17 cellular contexts compared by ENCODE assay signal in the genomic region with DNA sequence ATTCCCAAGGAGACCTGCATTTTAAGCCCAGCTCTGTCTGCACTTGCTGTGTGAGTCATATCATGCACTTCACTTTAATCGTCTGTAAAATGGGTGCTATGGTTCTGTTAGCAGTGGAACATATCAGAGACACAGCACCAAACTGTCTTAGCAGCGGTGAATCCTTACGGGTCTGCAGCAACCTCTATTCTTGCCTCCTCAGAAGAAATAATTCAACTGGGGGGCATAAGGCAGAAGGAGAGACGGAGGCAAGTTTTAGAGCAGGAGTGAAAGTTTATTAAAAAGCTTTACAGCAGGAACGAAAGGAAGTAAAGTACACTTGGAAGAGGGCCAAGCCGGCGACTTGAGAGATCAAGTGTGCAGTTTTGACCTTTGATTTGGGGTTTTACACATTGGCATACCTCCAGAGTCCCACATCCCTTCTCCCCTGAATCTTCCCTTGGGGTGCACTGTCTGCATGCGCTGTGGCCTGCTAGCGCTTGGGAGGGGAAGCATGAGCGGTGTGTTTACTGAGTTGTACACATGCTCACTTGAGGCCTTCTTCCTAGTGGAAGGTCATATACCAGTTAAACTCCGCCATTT.
DNase-seq lines count a peak whose midpoint lies in the region; ATAC-seq, FAIRE-seq and TF ChIP-seq lines count a peak whose summit lies in the region.
"Had no signal": no experiment of that assay in that cellular context is flagged by ENCODE, and none has a peak within 500 bp of the region (broad histone marks: within the 10 kb centered on the region; RNA-seq: fewer than 3 reads in every experiment).

No MANE protein-coding gene starts in this region.

- no peaks in the 10 kb centered on the region for H3K79me2 ChIP-seq in K562 (ENCODE audit: control insufficient read depth, insufficient read depth, low read length)

- H3K36me3 ChIP-seq in Peyer's patch (no peaks in the 10 kb centered on the region), K562 (ENCODE audit: control insufficient read depth, insufficient read depth, low read length) (no peaks in the 10 kb centered on the region), mucosa of descending colon (ENCODE audit: low read depth) (no peaks in the 10 kb centered on the region), small intestine (ENCODE audit: control insufficient read depth in 2 of 2, insufficient read depth in 2 of 2, low read length in 2 of 2) (no peaks in the 10 kb centered on the region)
- H3K36me3 ChIP-seq: BLaER1 treated with 17β-estradiol and CSF1 and Interleukin-3, amounts not matched to agents 10 nM and 100 nM had no signal

- POLR2A ChIA-PET in K562 (lab: Yijun Ruan, JAX): no interaction called here

- no peak overlapping the region for H3K4me2 ChIP-seq in K562 (ENCODE audit: insufficient read depth, low read length)
- H3K4me2 ChIP-seq: BLaER1 treated with 17β-estradiol and CSF1 and Interleukin-3, amounts not matched to agents 10 nM and 100 nM had no signal

- 5% methylated on average over 11 of the region's 11 CpGs for WGBS in K562 (ENCODE audit: insufficient coverage, low coverage, missing lambda C conversion rate)
- WGBS in small intestine, 3 donors: 39 to 53% (median 39%) methylated on average over 11 of the region's 11 CpGs

- no peak overlapping the region for H3K27ac ChIP-seq in Peyer's patch
- no peak overlapping the region for H3K27ac ChIP-seq in K562 (ENCODE audit: extremely low read depth, low read depth, low read length)
- H3K27ac ChIP-seq in small intestine (ENCODE audit: low read depth in 1 of 2, low read length in 1 of 2): peak overlapping the region; percentile 50 to 60
- H3K27ac ChIP-seq: BLaER1 treated with 17β-estradiol and CSF1 and Interleukin-3, amounts not matched to agents 10 nM and 100 nM; GM23248 had no signal

- BruUV-seq in K562 (replicated peaks; lab: Mats Ljungman, UMichigan): no TSS peak

- no peak overlapping the region for H3K4me3 ChIP-seq in Peyer's patch
- H3K4me3 ChIP-seq in K562: no peak overlapping the region
- H3K4me3 ChIP-seq in mucosa of descending colon: no peak overlapping the region
- H3K4me3 ChIP-seq in small intestine (ENCODE audit: low read depth in 1 of 2, low read length in 2 of 2): peak overlapping the region in 1 of 2 donors; percentile 18
- H3K4me3 ChIP-seq: BLaER1 treated with 17β-estradiol and CSF1 and Interleukin-3, amounts not matched to agents 10 nM and 100 nM; GM23248 had no signal

- no peak for TF ChIP-seq EP300 in K562 (IDR thresholded peaks at IDR 0.05; ENCODE audit: low read length)

- H3K9me3 ChIP-seq in Peyer's patch: no peaks in the 10 kb centered on the region
- no peaks in the 10 kb centered on the region for H3K9me3 ChIP-seq in K562 (replicated peaks; ENCODE audit: control insufficient read depth, insufficient read depth, low read depth, low read length)
- H3K9me3 ChIP-seq in mucosa of descending colon: no peaks in the 10 kb centered on the region
- no peaks in the 10 kb centered on the region for H3K9me3 ChIP-seq in small intestine (ENCODE audit: control insufficient read depth, low read depth)

- H2AFZ ChIP-seq in K562 (ENCODE audit: low read depth, low read length): no peak overlapping the region
- H2AFZ ChIP-seq: GM23248 had no signal

- ATAC-seq in K562 (no peak; the same call in 2 of the 3 replicates), mucosa of descending colon (peak; percentile 44), HG03095 (IDR thresholded peaks at IDR 0.05; ENCODE audit: unreplicated experiment) (no peak), GM21825 (IDR thresholded peaks at IDR 0.05; ENCODE audit: unreplicated experiment) (no peak), HG02763 (IDR thresholded peaks at IDR 0.05; ENCODE audit: unreplicated experiment) (no peak)
- ATAC-seq: CD8-positive, alpha-beta T cell had no signal

- no peaks in the 10 kb centered on the region for H3K27me3 ChIP-seq in Peyer's patch
- peaks cover 11 to 14% of the 10 kb centered on the region in 2 experiments; a peak in 4 of 5 replicates for H3K27me3 ChIP-seq in K562 (ENCODE audit: control insufficient read depth in 2 of 2, insufficient read depth in 2 of 2, low read length in 2 of 2)
- no peaks in the 10 kb centered on the region for H3K27me3 ChIP-seq in small intestine (ENCODE audit: control insufficient read depth in 2 of 2, insufficient read depth in 2 of 2, low read length in 2 of 2)
- H3K27me3 ChIP-seq: BLaER1 treated with 17β-estradiol and CSF1 and Interleukin-3, amounts not matched to agents 10 nM and 100 nM had no signal

- H4K20me1 ChIP-seq in K562 (replicated peaks; ENCODE audit: control insufficient read depth, insufficient read depth, low read length): no peaks in the 10 kb centered on the region; the same call in 1 of the 2 replicates
- H4K20me1 ChIP-seq: BLaER1 treated with 17β-estradiol and CSF1 and Interleukin-3, amounts not matched to agents 10 nM and 100 nM had no signal

- FAIRE-seq in K562 (lab: Jason Lieb, UNC): no peak
- FAIRE-seq in small intestine (lab: Jason Lieb, UNC): no peak
- FAIRE-seq: G401.6, GM12891, GM19239, H54 had no signal

- no peak for TF ChIP-seq RAD21 in K562 (CRISPR knock-in tag; conservative IDR thresholded peaks at IDR 0.05 in 1 of 2, IDR thresholded peaks at IDR 0.05 in 1 of 2)

- DNase-seq in Peyer's patch (peak in 2 of 3 donors; percentile 53), K562 (ENCODE audit: extremely low read depth in 1 of 4, low spot score in 3 of 4) (no peak), mucosa of descending colon (peak in 2 of 3 donors; percentile 48 to 80), small intestine (peak; percentile 74), hepatic stellate cell (ENCODE audit: low spot score) (no peak)
- DNase-seq: Calu3; CD8-positive, alpha-beta T cell; GM23248; HCEC 1CT had no signal

- intact Hi-C loops in K562 (cut with micrococcal nuclease) (no loop called here), mucosa of descending colon (cut with DNase I, micrococcal nuclease) (no loop called here)

- in situ Hi-C loops in K562 (cut with MboI): no loop called here

- no peak for TF ChIP-seq POLR2A in Peyer's patch (IDR thresholded peaks at IDR 0.05)
- TF ChIP-seq POLR2A in K562 (conservative IDR thresholded peaks at IDR 0.05): no peak

- CTCF ChIA-PET in K562 (lab: Yijun Ruan, JAX; ENCODE audit: low intra/inter-chr PET ratio): no interaction called here

- no peaks in the 10 kb centered on the region for H3K9me1 ChIP-seq in K562 (ENCODE audit: control insufficient read depth, insufficient read depth, low read length)

- no peak overlapping the region for H3K9ac ChIP-seq in K562 (ENCODE audit: insufficient read depth in 1 of 2, low read depth in 2 of 2, low read length in 2 of 2)
- H3K9ac ChIP-seq: BLaER1 treated with 17β-estradiol and CSF1 and Interleukin-3, amounts not matched to agents 10 nM and 100 nM; GM23248 had no signal

- H3K4me1 ChIP-seq in Peyer's patch (no peaks in the 10 kb centered on the region), K562 (replicated peaks in 1 of 2; ENCODE audit: control insufficient read depth in 2 of 2, insufficient read depth in 2 of 2, low read length in 2 of 2) (peaks cover 0 to 3% of the 10 kb centered on the region in 2 experiments; a peak in 2 of 5 replicates), mucosa of descending colon (ENCODE audit: low read depth) (peaks cover 10% of the 10 kb centered on the region), small intestine (ENCODE audit: control insufficient read depth in 2 of 2, insufficient read depth in 1 of 2, low read depth in 1 of 2, low read length in 1 of 2) (no peaks in the 10 kb centered on the region)
- H3K4me1 ChIP-seq: BLaER1 treated with 17β-estradiol and CSF1 and Interleukin-3, amounts not matched to agents 10 nM and 100 nM had no signal

- TF ChIP-seq CTCF in Peyer's patch (IDR thresholded peaks at IDR 0.05): no peak
- TF ChIP-seq CTCF in K562 (IDR thresholded peaks at IDR 0.05 in 2 of 3, conservative IDR thresholded peaks at IDR 0.05 in 1 of 3; ENCODE audit: insufficient read depth in 2 of 3, low read depth in 1 of 3, low read length in 3 of 3): no peak
- TF ChIP-seq CTCF in mucosa of descending colon (IDR thresholded peaks at IDR 0.05): no peak

TF ChIP-seq in K562, 482 proteins besides CTCF, POLR2A, EP300 and RAD21 (continues in another document):
- TF ChIP-seq NFIC (IDR thresholded peaks at IDR 0.05) (peak; percentile 47), ZNF174 (CRISPR knock-in tag; IDR thresholded peaks at IDR 0.05) (no peak)
- TF ChIP-seq, protein P1, sequence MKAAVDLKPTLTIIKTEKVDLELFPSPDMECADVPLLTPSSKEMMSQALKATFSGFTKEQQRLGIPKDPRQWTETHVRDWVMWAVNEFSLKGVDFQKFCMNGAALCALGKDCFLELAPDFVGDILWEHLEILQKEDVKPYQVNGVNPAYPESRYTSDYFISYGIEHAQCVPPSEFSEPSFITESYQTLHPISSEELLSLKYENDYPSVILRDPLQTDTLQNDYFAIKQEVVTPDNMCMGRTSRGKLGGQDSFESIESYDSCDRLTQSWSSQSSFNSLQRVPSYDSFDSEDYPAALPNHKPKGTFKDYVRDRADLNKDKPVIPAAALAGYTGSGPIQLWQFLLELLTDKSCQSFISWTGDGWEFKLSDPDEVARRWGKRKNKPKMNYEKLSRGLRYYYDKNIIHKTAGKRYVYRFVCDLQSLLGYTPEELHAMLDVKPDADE (conservative IDR thresholded peaks at IDR 0.05; ENCODE audit: control insufficient read depth, low read depth, low read length): no peak
- TF ChIP-seq, protein P2, sequence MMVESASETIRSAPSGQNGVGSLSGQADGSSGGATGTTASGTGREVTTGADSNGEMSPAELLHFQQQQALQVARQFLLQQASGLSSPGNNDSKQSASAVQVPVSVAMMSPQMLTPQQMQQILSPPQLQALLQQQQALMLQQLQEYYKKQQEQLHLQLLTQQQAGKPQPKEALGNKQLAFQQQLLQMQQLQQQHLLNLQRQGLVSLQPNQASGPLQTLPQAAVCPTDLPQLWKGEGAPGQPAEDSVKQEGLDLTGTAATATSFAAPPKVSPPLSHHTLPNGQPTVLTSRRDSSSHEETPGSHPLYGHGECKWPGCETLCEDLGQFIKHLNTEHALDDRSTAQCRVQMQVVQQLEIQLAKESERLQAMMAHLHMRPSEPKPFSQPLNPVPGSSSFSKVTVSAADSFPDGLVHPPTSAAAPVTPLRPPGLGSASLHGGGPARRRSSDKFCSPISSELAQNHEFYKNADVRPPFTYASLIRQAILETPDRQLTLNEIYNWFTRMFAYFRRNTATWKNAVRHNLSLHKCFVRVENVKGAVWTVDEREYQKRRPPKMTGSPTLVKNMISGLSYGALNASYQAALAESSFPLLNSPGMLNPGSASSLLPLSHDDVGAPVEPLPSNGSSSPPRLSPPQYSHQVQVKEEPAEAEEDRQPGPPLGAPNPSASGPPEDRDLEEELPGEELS (CRISPR knock-in tag; IDR thresholded peaks at IDR 0.05; ENCODE audit: borderline replicate concordance): no peak
- TF ChIP-seq, protein P3, sequence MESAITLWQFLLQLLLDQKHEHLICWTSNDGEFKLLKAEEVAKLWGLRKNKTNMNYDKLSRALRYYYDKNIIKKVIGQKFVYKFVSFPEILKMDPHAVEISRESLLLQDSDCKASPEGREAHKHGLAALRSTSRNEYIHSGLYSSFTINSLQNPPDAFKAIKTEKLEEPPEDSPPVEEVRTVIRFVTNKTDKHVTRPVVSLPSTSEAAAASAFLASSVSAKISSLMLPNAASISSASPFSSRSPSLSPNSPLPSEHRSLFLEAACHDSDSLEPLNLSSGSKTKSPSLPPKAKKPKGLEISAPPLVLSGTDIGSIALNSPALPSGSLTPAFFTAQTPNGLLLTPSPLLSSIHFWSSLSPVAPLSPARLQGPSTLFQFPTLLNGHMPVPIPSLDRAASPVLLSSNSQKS (CRISPR knock-in tag; IDR thresholded peaks at IDR 0.05): no peak

Comparison
In these comparisons a context has a peak if more than half of its experiments do, and no peak if none do; other contexts are left out.
1. DNase-seq: peak in Peyer's patch (2 of 3), mucosa of descending colon (2 of 3) and small intestine (single experiment); none in K562 (0 of 4) and hepatic stellate cell (single experiment).
2. H3K27ac ChIP-seq: peak in small intestine (2 of 2); none in Peyer's patch (0 of 4) and K562 (single experiment).